9 cellular contexts compared by ENCODE assay signal in the genomic region with DNA sequence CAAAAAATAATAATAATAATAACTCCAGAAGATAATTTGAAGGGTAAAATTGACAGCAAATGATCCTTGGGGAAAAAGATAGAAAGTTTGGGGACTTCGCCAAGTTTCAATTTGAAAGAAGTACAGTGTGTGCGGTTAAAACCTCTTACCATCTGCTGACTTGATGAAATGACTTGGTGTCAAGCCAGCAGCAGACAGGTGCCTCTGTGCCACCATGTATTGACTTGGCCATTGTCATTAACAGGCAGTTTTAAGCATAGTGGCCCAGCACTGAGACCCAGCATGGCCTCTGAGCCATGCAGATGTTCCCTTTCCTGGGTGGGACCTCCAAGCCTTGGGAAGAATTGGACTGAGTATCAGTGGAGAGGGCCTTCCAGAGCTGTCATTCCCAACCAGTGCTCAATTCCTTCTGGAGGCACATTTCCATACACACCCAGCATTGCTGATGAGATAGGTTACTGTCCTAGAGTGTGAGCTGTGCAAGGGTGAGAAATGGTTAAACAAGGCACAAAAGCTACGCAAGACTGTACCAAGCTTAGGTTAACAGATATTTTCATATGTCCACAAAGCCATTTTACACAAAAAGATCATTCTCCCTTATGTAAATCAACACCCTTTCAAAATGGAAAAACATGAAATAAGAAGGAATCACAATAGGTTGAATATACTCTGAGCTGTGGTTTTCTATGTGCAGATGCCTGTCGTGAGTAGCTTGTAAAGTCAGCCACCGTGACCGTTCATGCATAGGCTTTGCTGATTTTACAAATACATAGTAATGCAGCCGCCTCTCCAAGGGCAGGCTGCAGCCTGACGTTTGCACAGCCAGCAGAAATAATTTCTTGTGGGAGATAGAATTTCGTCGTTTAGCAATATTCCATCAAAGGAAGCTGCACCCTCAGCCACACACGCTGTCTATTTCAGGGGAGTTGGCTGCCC. TPM values are rescaled to one million over a fixed set of nuclear protein-coding genes. Genes with fewer than 3 reads are reported as not detected.
DNase-seq lines count a peak whose midpoint lies in the region; ATAC-seq, FAIRE-seq and TF ChIP-seq lines count a peak whose summit lies in the region.
"Had no signal": no experiment of that assay in that cellular context is flagged by ENCODE, and none has a peak within 500 bp of the region (broad histone marks: within the 10 kb centered on the region; RNA-seq: fewer than 3 reads in every experiment).

No MANE protein-coding gene starts in this region.

- H3K27ac ChIP-seq in smooth muscle cell (ENCODE audit: low read depth) = no peak overlapping the region

- no peaks in the 10 kb centered on the region for H3K27me3 ChIP-seq in smooth muscle cell (ENCODE audit: low read depth)

- peak; percentile 29 for DNase-seq in NCI-H2196 treated with DMSO at 0.1 percent for 48 hours (lab: John Stamatoyannopoulos, UW; ENCODE audit: unreplicated experiment)
- DNase-seq in smooth muscle cell (lab: John Stamatoyannopoulos, UW; ENCODE audit: unreplicated experiment) = no peak
- DNase-seq in nucleus accumbens (lab: John Stamatoyannopoulos, UW) = no peak
- no peak for DNase-seq in kidney glomerular epithelial cell (lab: John Stamatoyannopoulos, UW)
- DNase-seq in HTR-8/SVneo (ENCODE audit: insufficient read length, low spot score) = no peak
- DNase-seq: retina had no signal

- 48% methylated on average over 11 of the region's 11 CpGs for WGBS in smooth muscle cell (ENCODE audit: low lambda C conversion rate)

- peak overlapping the region; percentile 49 for H3K4me2 ChIP-seq in smooth muscle cell

- H3K9ac ChIP-seq in smooth muscle cell (ENCODE audit: low read depth) = no peak overlapping the region

- ATAC-seq in GM19397 (IDR thresholded peaks at IDR 0.05; ENCODE audit: unreplicated experiment) = peak; percentile 81
- ATAC-seq in HG03095 (IDR thresholded peaks at IDR 0.05; ENCODE audit: unreplicated experiment) = peak; percentile 87
- ATAC-seq: activated T-helper 17 cell treated with anti-CD3 and anti-CD28 coated beads, Interleukin-2, amount 50 U/mL, for 72 hours had no signal

- H4K20me1 ChIP-seq in smooth muscle cell (ENCODE audit: low read depth) = no peaks in the 10 kb centered on the region

- no peaks in the 10 kb centered on the region for H3K79me2 ChIP-seq in smooth muscle cell (ENCODE audit: low read depth)

- H3F3A ChIP-seq in smooth muscle cell (ENCODE audit: low read depth) = peaks cover 7% of the 10 kb centered on the region

- no peak overlapping the region for H3K4me3 ChIP-seq in smooth muscle cell

- peaks cover 7% of the 10 kb centered on the region for H3K4me1 ChIP-seq in smooth muscle cell (ENCODE audit: low read depth)

- H3K9me3 ChIP-seq in smooth muscle cell (replicated peaks; ENCODE audit: low read depth) = no peaks in the 10 kb centered on the region

- no peak for FAIRE-seq in HTR-8/SVneo (lab: Jason Lieb, UNC)

- no peak for TF ChIP-seq CTCF in smooth muscle cell (IDR thresholded peaks at IDR 0.05; ENCODE audit: borderline replicate concordance, insufficient read depth, poor library complexity, severe bottlenecking)

- no peaks in the 10 kb centered on the region for H3K36me3 ChIP-seq in smooth muscle cell (ENCODE audit: low read depth)

- H2AFZ ChIP-seq in smooth muscle cell (ENCODE audit: low read depth) = no peak overlapping the region

RNA-seq across cellular contexts. Expression of gene FBXW7, which starts 59.4 kb away (rescaled TPM):
- 31.6 and 51.3 TPM in 2 replicates for total RNA-seq in smooth muscle cell
- 16.4 and 21.6 TPM in 2 replicates for polyA plus RNA-seq in smooth muscle cell
